In genomic region chr7:107726356-107727130, GRCh38 we compare ENCODE assay signal across 1 cellular context.
TF ChIP-seq lines count a peak whose summit lies in the region.

No MANE protein-coding gene starts in this region.

TF ChIP-seq in SK-N-SH treated with all-trans-retinoic acid at 6 μM for 48 hours, 23 proteins besides CTCF, POLR2A, EP300 and RAD21 (continued from another document):
- TF ChIP-seq CREB5 (CRISPR knock-in tag; IDR thresholded peaks at IDR 0.05; ENCODE audit: low read depth): no peak
- no peak for TF ChIP-seq ZNF8 (CRISPR knock-in tag; IDR thresholded peaks at IDR 0.05)
- TF ChIP-seq POU6F1 (CRISPR knock-in tag; IDR thresholded peaks at IDR 0.05; ENCODE audit: borderline replicate concordance, low read depth): no peak
- TF ChIP-seq CSRNP3 (CRISPR knock-in tag; IDR thresholded peaks at IDR 0.05): no peak
- TF ChIP-seq BACH2 (CRISPR knock-in tag; IDR thresholded peaks at IDR 0.05; ENCODE audit: borderline replicate concordance): no peak
- TF ChIP-seq SNAI2 (CRISPR knock-in tag; IDR thresholded peaks at IDR 0.05): no peak
- TF ChIP-seq ESRRG (CRISPR knock-in tag; IDR thresholded peaks at IDR 0.05): no peak
- no peak for TF ChIP-seq ZFP3 (CRISPR knock-in tag; IDR thresholded peaks at IDR 0.05)
